Comparison of ENCODE assay signal across 28 cellular contexts in the genomic region with DNA sequence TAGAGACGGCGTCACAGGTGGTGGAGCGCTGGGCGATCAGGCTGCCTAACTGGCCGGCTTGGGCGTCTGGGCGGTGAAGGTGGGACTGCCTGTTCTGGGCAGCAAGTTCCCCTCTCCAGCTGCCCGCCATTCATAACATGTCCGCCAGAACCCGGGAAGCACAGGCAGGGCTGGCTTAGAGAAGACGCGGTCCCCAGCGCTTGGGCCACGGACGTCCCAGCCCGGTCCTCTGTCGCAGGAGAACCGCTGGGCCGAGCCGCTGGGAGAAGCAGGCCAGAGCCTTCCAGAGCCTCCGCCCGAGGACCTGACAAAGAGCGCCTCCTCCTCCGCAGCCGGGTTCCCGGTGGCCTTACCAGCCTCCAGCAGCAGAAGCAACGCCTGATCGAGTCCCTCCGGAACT. TPM values are rescaled to one million over a fixed set of nuclear protein-coding genes. Genes with fewer than 3 reads are reported as not detected.
"Had no signal": no experiment of that assay in that cellular context is flagged by ENCODE, and none has a peak within 500 bp of the region (broad histone marks: within the 10 kb centered on the region; RNA-seq: fewer than 3 reads in every experiment).

No MANE protein-coding gene starts in this region.

- H3K9me3 Mint-ChIP-seq: activated B cell treated with CpG ODN at 0.5 μM for 24 hours; activated T-cell treated with anti-CD3 and anti-CD28 coated beads, Interleukin-2, amount 50 U/mL, for 24 hours; activated T-helper 2 cell treated with anti-CD3 and anti-CD28 coated beads, Interferon-gamma antibody, Interleukin-2, Interleukin-4, amounts not matched to agents 10 μg/mL and 5 μg/mL and 100 μg/mL, durations not matched to agents 14 hours and 24 hours and 36 hours; central memory CD8-positive, alpha-beta T cell; effector memory CD8-positive, alpha-beta T cell; naive thymus-derived CD4-positive, alpha-beta T cell; stimulated activated naive CD8-positive, alpha-beta T cell treated with anti-CD3 and anti-CD28 coated beads, Interleukin-15, Interleukin-2, amounts not matched to agents 100 ng/mL and 50 ng/mL, for 24 hours had no signal

- H3K27ac Mint-ChIP-seq: activated B cell treated with CpG ODN at 0.5 μM for 24 hours; activated CD4-positive, alpha-beta T cell treated with anti-CD3 and anti-CD28 coated beads for 36 hours; activated naive CD8-positive, alpha-beta T cell; activated T-cell treated with anti-CD3 and anti-CD28 coated beads, Interleukin-2, amount 50 U/mL, for 24 hours; activated T-helper 2 cell treated with anti-CD3 and anti-CD28 coated beads, Interferon-gamma antibody, Interleukin-2, Interleukin-4, amounts not matched to agents 10 μg/mL and 5 μg/mL and 100 μg/mL, durations not matched to agents 14 hours and 24 hours and 36 hours; effector memory CD8-positive, alpha-beta T cell; naive thymus-derived CD4-positive, alpha-beta T cell; stimulated activated naive CD8-positive, alpha-beta T cell treated with anti-CD3 and anti-CD28 coated beads, Interleukin-15, Interleukin-2, amounts not matched to agents 100 ng/mL and 50 ng/mL, for 24 hours had no signal

- H3K9me3 ChIP-seq: breast epithelium, colonic mucosa, heart right ventricle, psoas muscle, right atrium auricular region, tibial nerve, uterus had no signal

- H3K36me3 ChIP-seq: breast epithelium, colonic mucosa, heart right ventricle, right atrium auricular region, tibial nerve, uterus had no signal

- H3K4me1 Mint-ChIP-seq: activated B cell treated with CpG ODN at 0.5 μM for 24 hours; activated CD4-positive, alpha-beta T cell treated with anti-CD3 and anti-CD28 coated beads for 36 hours; central memory CD8-positive, alpha-beta T cell; naive thymus-derived CD4-positive, alpha-beta T cell had no signal

- H3K27ac ChIP-seq: breast epithelium, colonic mucosa, dorsolateral prefrontal cortex, heart right ventricle, psoas muscle, right atrium auricular region, tibial nerve, uterus had no signal

- H3K36me3 Mint-ChIP-seq: activated naive CD8-positive, alpha-beta T cell; naive thymus-derived CD4-positive, alpha-beta T cell had no signal

- DNase-seq: activated B cell treated with CpG ODN at 0.5 μM for 24 hours; activated CD4-positive, alpha-beta T cell treated with anti-CD3 and anti-CD28 coated beads for 36 hours; activated CD4-positive, alpha-beta T cell treated with anti-CD3 and anti-CD28 coated beads, Interleukin-2, amount 50 U/mL, for 4 hours; activated CD8-positive, alpha-beta memory T cell treated with anti-CD3 and anti-CD28 coated beads for 24 hours; activated CD8-positive, alpha-beta memory T cell treated with anti-CD3 and anti-CD28 coated beads, Interleukin-2, amount 50 U/mL, for 4 hours; activated naive CD4-positive, alpha-beta T cell; activated T-cell treated with anti-CD3 and anti-CD28 coated beads, Interleukin-2, amount 50 U/mL, for 24 hours; colonic mucosa; effector memory CD8-positive, alpha-beta T cell; heart right ventricle; kidney; naive thymus-derived CD4-positive, alpha-beta T cell; psoas muscle; stimulated activated CD4-positive, alpha-beta T cell treated with anti-CD3 and anti-CD28 coated beads, Interleukin-1b, Interleukin-23, amount 100 ng/mL, for 48 hours; T-helper 9 cell; uterus had no signal

- H3K4me3 Mint-ChIP-seq: activated B cell treated with CpG ODN at 0.5 μM for 24 hours; activated CD4-positive, alpha-beta T cell treated with anti-CD3 and anti-CD28 coated beads for 36 hours; activated naive CD8-positive, alpha-beta T cell; activated T-cell treated with anti-CD3 and anti-CD28 coated beads, Interleukin-2, amount 50 U/mL, for 24 hours; central memory CD8-positive, alpha-beta T cell; effector memory CD8-positive, alpha-beta T cell; naive thymus-derived CD4-positive, alpha-beta T cell; stimulated activated naive CD8-positive, alpha-beta T cell treated with anti-CD3 and anti-CD28 coated beads, Interleukin-15, Interleukin-2, amounts not matched to agents 100 ng/mL and 50 ng/mL, for 24 hours had no signal

- H3K4me3 ChIP-seq: breast epithelium, colonic mucosa, dorsolateral prefrontal cortex, heart right ventricle, lung, psoas muscle, right atrium auricular region, tibial nerve, uterus had no signal

- H3K4me1 ChIP-seq: breast epithelium, colonic mucosa, heart right ventricle, psoas muscle, right atrium auricular region, tibial nerve, uterus had no signal

RNA-seq across cellular contexts. Expression of gene HAND1, which starts 15.2 kb away (rescaled TPM):
- total RNA-seq: activated B cell treated with CpG ODN at 0.5 μM for 24 hours; activated CD4-positive, alpha-beta T cell treated with anti-CD3 and anti-CD28 coated beads for 36 hours; activated T-helper 2 cell treated with anti-CD3 and anti-CD28 coated beads, Interferon-gamma antibody, Interleukin-2, Interleukin-4, amounts not matched to agents 10 μg/mL and 5 μg/mL and 100 μg/mL, durations not matched to agents 14 hours and 24 hours and 36 hours; kidney; left lobe of liver; naive thymus-derived CD4-positive, alpha-beta T cell; osteocyte; psoas muscle; T-helper 1 cell treated with Interleukin-12 subunit alpha and Interleukin-12 subunit beta and Interleukin-4 antibody, amounts not matched to agents 30 ng/mL and 1 ng/mL, for 36 hours; tibial nerve had no signal
- polyA plus RNA-seq: naive thymus-derived CD4-positive, alpha-beta T cell; psoas muscle had no signal
